ENCODE assay signal across 8 cellular contexts in the genomic region with DNA sequence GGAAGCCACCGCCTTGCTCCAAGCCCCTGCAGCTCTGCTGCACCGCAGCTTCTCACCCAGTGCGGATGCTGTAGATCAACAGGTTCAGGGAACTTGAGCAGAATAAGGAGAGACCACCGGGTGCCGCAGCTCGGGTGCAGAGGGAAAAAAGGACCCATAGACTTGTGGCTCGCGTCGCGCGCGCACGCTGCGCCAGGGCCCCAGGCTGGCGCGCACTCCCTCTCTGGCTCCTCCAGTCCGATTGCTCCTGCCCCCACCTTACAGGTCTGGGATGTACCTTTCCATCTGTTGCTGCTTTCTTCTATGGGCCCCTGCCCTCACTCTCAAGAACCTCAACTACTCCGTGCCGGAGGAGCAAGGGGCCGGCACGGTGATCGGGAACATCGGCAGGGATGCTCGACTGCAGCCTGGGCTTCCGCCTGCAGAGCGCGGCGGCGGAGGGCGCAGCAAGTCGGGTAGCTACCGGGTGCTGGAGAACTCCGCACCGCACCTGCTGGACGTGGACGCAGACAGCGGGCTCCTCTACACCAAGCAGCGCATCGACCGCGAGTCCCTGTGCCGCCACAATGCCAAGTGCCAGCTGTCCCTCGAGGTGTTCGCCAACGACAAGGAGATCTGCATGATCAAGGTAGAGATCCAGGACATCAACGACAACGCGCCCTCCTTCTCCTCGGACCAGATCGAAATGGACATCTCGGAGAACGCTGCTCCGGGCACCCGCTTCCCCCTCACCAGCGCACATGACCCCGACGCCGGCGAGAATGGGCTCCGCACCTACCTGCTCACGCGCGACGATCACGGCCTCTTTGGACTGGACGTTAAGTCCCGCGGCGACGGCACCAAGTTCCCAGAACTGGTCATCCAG. TPM values are rescaled to one million over a fixed set of nuclear protein-coding genes. Genes with fewer than 3 reads are reported as not detected.
DNase-seq lines count a peak whose midpoint lies in the region; ATAC-seq and TF ChIP-seq lines count a peak whose summit lies in the region.

No MANE protein-coding gene starts in this region.

- H3K4me1 ChIP-seq in ES-I3 (ENCODE audit: insufficient read depth, low read length) (no peaks in the 10 kb centered on the region; the same call in 1 of the 2 replicates), left ventricle myocardium inferior (peaks cover 58% of the 10 kb centered on the region)

- peak overlapping the region; percentile 86 for H3K27ac ChIP-seq in left ventricle myocardium inferior (replicated peaks)

- H3K4me3 ChIP-seq in left ventricle myocardium inferior, result peak overlapping the region; percentile 74

- H3K9me3 Mint-ChIP-seq in activated CD8-positive, alpha-beta memory T cell treated with anti-CD3 and anti-CD28 coated beads, Interleukin-2, amount 10 ng/mL, durations not matched to agents 7 days and 5 days (ENCODE audit: low read depth), result no peaks in the 10 kb centered on the region
- H3K9me3 Mint-ChIP-seq in progenitor cell of endocrine pancreas (ENCODE audit: low read depth), result no peaks in the 10 kb centered on the region

- peaks cover 17% of the 10 kb centered on the region for H3K4me1 Mint-ChIP-seq in activated CD8-positive, alpha-beta memory T cell treated with anti-CD3 and anti-CD28 coated beads, Interleukin-2, amount 10 ng/mL, durations not matched to agents 7 days and 5 days
- peaks cover 27% of the 10 kb centered on the region for H3K4me1 Mint-ChIP-seq in progenitor cell of endocrine pancreas (ENCODE audit: low read depth)

- peak overlapping the region; percentile 58 for H3K4me3 Mint-ChIP-seq in activated CD8-positive, alpha-beta memory T cell treated with anti-CD3 and anti-CD28 coated beads, Interleukin-2, amount 10 ng/mL, durations not matched to agents 7 days and 5 days
- H3K4me3 Mint-ChIP-seq in progenitor cell of endocrine pancreas (ENCODE audit: low read depth), result peak overlapping the region; percentile 85

- H3K27ac Mint-ChIP-seq in activated CD8-positive, alpha-beta memory T cell treated with anti-CD3 and anti-CD28 coated beads, Interleukin-2, amount 10 ng/mL, durations not matched to agents 7 days and 5 days, result peak overlapping the region; percentile 49
- H3K27ac Mint-ChIP-seq in progenitor cell of endocrine pancreas, result peak overlapping the region; percentile 91

- peak overlapping the region; percentile 70; the same call in 1 of the 2 replicates for H3K9ac ChIP-seq in ES-I3 (ENCODE audit: low read depth, low read length)

- H3K27me3 ChIP-seq in left ventricle myocardium inferior (ENCODE audit: low read depth), result peaks cover 67% of the 10 kb centered on the region

- CTCF ChIA-PET in activated CD8-positive, alpha-beta memory T cell treated with anti-CD3 and anti-CD28 coated beads, Interleukin-2, amount 10 ng/mL, durations not matched to agents 7 days and 5 days (lab: Charles Lee), result no interaction called here

- intact Hi-C loops in left ventricle myocardium inferior (cut with micrococcal nuclease), result no loop called here

- H3K27me3 Mint-ChIP-seq in activated CD8-positive, alpha-beta memory T cell treated with anti-CD3 and anti-CD28 coated beads, Interleukin-2, amount 10 ng/mL, durations not matched to agents 7 days and 5 days, result peaks cover 67% of the 10 kb centered on the region
- peaks cover 29% of the 10 kb centered on the region for H3K27me3 Mint-ChIP-seq in progenitor cell of endocrine pancreas

- H3K9me3 ChIP-seq in ES-I3 (ENCODE audit: control insufficient read depth, insufficient read depth, low read length) (no peaks in the 10 kb centered on the region), left ventricle myocardium inferior (replicated peaks) (no peaks in the 10 kb centered on the region)

- no peak for ATAC-seq in activated CD8-positive, alpha-beta memory T cell treated with anti-CD3 and anti-CD28 coated beads, Interleukin-2, amount 10 ng/mL, durations not matched to agents 7 days and 5 days
- ATAC-seq in GM21423 (IDR thresholded peaks at IDR 0.05; ENCODE audit: unreplicated experiment), result no peak

- H3K36me3 ChIP-seq in ES-I3 (ENCODE audit: insufficient read depth, low read length), result no peaks in the 10 kb centered on the region
- no peaks in the 10 kb centered on the region for H3K36me3 ChIP-seq in left ventricle myocardium inferior

- TF ChIP-seq CTCF in left ventricle myocardium inferior (IDR thresholded peaks at IDR 0.05; ENCODE audit: borderline replicate concordance) (no peak), progenitor cell of endocrine pancreas (IDR thresholded peaks at IDR 0.05; ENCODE audit: unreplicated experiment) (peak; percentile 14)

- peaks cover 13% of the 10 kb centered on the region for H3K36me3 Mint-ChIP-seq in activated CD8-positive, alpha-beta memory T cell treated with anti-CD3 and anti-CD28 coated beads, Interleukin-2, amount 10 ng/mL, durations not matched to agents 7 days and 5 days
- peaks cover 6% of the 10 kb centered on the region for H3K36me3 Mint-ChIP-seq in progenitor cell of endocrine pancreas (ENCODE audit: insufficient read depth)

- no peak for DNase-seq in activated CD8-positive, alpha-beta memory T cell treated with anti-CD3 and anti-CD28 coated beads, Interleukin-2, amount 10 ng/mL, durations not matched to agents 7 days and 5 days
- DNase-seq in left ventricle myocardium inferior (no peak), progenitor cell of endocrine pancreas (ENCODE audit: low spot score, unreplicated experiment) (peak; percentile 30), NCI-H2196 treated with DMSO at 0.1 percent for 48 hours (lab: John Stamatoyannopoulos, UW; ENCODE audit: unreplicated experiment) (no peak), GM19238 (ENCODE audit: insufficient read length, low spot score) (no peak), NCI-H1417 treated with DMSO at 0.1 percent for 48 hours (lab: John Stamatoyannopoulos, UW) (no peak)

RNA-seq across cellular contexts. Expression of a gene that starts 1.0 kb away (rescaled TPM):
- total RNA-seq in activated CD8-positive, alpha-beta memory T cell treated with anti-CD3 and anti-CD28 coated beads, Interleukin-2, amount 10 ng/mL, durations not matched to agents 7 days and 5 days, result not detected
- total RNA-seq in left ventricle myocardium inferior (3.1 TPM), progenitor cell of endocrine pancreas (17.5 and 18.9 TPM in 2 replicates)
